ENCODE assay signal across 22 cellular contexts in genomic region chr7:156145996-156146395, GRCh38.
"Had no signal": no experiment of that assay in that cellular context is flagged by ENCODE, and none has a peak within 500 bp of the region (broad histone marks: within the 10 kb centered on the region; RNA-seq: fewer than 3 reads in every experiment).

No MANE protein-coding gene starts in this region.

- H3K9ac ChIP-seq: KMS-11 had no signal

- H3K4me3 ChIP-seq: K562, SJSA1, SK-N-MC had no signal

- H3K36me3 ChIP-seq: SJSA1 had no signal

- H3K27ac Mint-ChIP-seq: IgD-negative memory B cell had no signal

- H3K4me3 Mint-ChIP-seq: IgD-negative memory B cell had no signal

- H3K36me3 Mint-ChIP-seq: IgD-negative memory B cell had no signal

- H3K9me3 ChIP-seq: SJSA1 had no signal

- H3K4me1 Mint-ChIP-seq: IgD-negative memory B cell had no signal

- ATAC-seq: K562 had no signal

- DNase-seq: MV-4-11, NCI-H1048, NCI-H1105, NCI-H1417, NCI-H1436 treated with DMSO at 0.1 percent for 48 hours, NCI-H1694, NCI-H187 treated with DMSO at 0.1 percent for 48 hours, NCI-H2029 treated with DMSO at 0.1 percent for 48 hours, NCI-H2171 treated with DMSO at 0.1 percent for 48 hours, NCI-H510A, NCI-H524 treated with DMSO at 0.1 percent for 48 hours, NCI-H69, NCI-H774, Right ventricle myocardium superior, RPMI8226, SIG-M5 had no signal

- H3K27ac ChIP-seq: HL-60, KMS-11, SJSA1, SK-N-MC had no signal

- H3K4me1 ChIP-seq: SJSA1 had no signal

- H3K27me3 Mint-ChIP-seq: IgD-negative memory B cell had no signal

- H3K4me2 ChIP-seq: KMS-11 had no signal
